Comparison of ENCODE assay signal across 1 cellular context in genomic region chr9:89350988-89351557, GRCh38.
TF ChIP-seq lines count a peak whose summit lies in the region.

No MANE protein-coding gene starts in this region.

TF ChIP-seq in liver, 16 proteins besides CTCF, POLR2A, EP300 and RAD21:
- TF ChIP-seq EGR1 (IDR thresholded peaks at IDR 0.05; ENCODE audit: low read depth in 2 of 2) (peak in 1 of 2 donors; percentile 23), YY1 (IDR thresholded peaks at IDR 0.05) (peak; percentile 65), FOXA2 (IDR thresholded peaks at IDR 0.05) (peak; percentile 98), NR2F2 (IDR thresholded peaks at IDR 0.05) (no peak), RXRA (IDR thresholded peaks at IDR 0.05) (peak in 1 of 2 donors; percentile 91), GABPA (IDR thresholded peaks at IDR 0.05 in 1 of 2, conservative IDR thresholded peaks at IDR 0.05 in 1 of 2) (peak in 1 of 2 donors; percentile 52), TAF1 (conservative IDR thresholded peaks at IDR 0.05) (no peak), JUND (IDR thresholded peaks at IDR 0.05) (peak; percentile 47 to 75), ATF3 (IDR thresholded peaks at IDR 0.05) (peak; percentile 31), ZBTB33 (IDR thresholded peaks at IDR 0.05) (no peak), SP1 (IDR thresholded peaks at IDR 0.05) (peak; percentile 84), MAX (IDR thresholded peaks at IDR 0.05) (peak; percentile 89), HNF4G (IDR thresholded peaks at IDR 0.05) (peak; percentile 11), HNF4A (conservative IDR thresholded peaks at IDR 0.05) (peak; percentile 76 to 89), REST (IDR thresholded peaks at IDR 0.05) (peak; percentile 75), FOXA1 (IDR thresholded peaks at IDR 0.05) (peak; percentile 95)
